1 cellular context compared by ENCODE assay signal in the genomic region with DNA sequence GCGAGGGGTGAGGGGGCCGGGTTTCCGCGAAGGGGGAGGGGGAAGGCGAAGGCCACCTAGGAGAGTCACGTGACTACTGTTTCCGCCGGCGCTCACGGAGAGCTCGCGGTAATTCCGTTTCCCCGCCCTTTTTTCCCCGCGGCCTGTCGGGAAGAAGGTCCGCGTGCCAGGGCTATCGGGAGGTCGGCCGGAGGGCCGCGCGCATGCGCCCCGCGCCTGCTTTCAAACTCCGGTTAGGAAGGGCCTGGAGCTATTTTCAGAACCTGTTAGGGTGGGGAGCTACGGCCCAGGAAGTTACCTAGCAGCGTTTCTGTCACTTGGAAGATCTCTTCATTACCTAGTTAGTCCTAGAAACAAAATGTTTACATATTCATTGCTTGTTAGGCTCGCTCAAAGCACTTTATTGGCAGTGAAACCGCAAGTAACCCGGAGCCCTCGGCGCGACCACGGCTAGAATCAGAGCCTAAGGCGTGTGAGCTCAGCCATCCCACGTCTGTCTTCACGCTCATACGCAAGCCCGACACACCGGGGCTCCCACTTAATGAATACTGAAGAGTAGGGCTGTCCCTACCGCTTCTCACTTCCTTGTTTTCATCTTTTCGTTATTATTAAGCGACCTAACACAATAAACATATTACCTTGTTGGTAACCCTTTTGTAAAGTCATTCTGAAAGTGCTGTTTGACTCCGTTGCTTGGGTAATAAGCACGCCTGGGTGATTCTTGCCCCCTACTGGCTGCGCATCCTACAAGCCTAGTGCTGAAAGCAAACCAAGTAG.
TF ChIP-seq lines count a peak whose summit lies in the region.

No MANE protein-coding gene starts in this region.

TF ChIP-seq in A549, 52 proteins besides CTCF, POLR2A, EP300 and RAD21 (continued from another document):
- no peak for TF ChIP-seq CBX8 (IDR thresholded peaks at IDR 0.05)
- peak; percentile 75; the same call in 1 of the 2 replicates for TF ChIP-seq HOXA7 (CRISPR knock-in tag; IDR thresholded peaks at IDR 0.05)
- TF ChIP-seq HEYL (CRISPR knock-in tag; IDR thresholded peaks at IDR 0.05) = 0 out of 2 replicates have a peak, but pooled peaks have one; percentile 70
- TF ChIP-seq HOXB13 (CRISPR knock-in tag; IDR thresholded peaks at IDR 0.05; ENCODE audit: low read depth) = 0 out of 2 replicates have a peak, but pooled peaks have one; percentile 60
- TF ChIP-seq, protein P1, sequence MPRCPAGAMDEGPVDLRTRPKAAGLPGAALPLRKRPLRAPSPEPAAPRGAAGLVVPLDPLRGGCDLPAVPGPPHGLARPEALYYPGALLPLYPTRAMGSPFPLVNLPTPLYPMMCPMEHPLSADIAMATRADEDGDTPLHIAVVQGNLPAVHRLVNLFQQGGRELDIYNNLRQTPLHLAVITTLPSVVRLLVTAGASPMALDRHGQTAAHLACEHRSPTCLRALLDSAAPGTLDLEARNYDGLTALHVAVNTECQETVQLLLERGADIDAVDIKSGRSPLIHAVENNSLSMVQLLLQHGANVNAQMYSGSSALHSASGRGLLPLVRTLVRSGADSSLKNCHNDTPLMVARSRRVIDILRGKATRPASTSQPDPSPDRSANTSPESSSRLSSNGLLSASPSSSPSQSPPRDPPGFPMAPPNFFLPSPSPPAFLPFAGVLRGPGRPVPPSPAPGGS (IDR thresholded peaks at IDR 0.05) = 0 out of 3 replicates have a peak, but pooled peaks have one; percentile 66
- no peak for TF ChIP-seq NR3C1 (IDR thresholded peaks at IDR 0.05)
- no peak for TF ChIP-seq ZC3H11A (IDR thresholded peaks at IDR 0.05)
- peak; percentile 91 for TF ChIP-seq FOSB (CRISPR knock-in tag; IDR thresholded peaks at IDR 0.05)
- no peak for TF ChIP-seq RNF2 (IDR thresholded peaks at IDR 0.05; ENCODE audit: borderline replicate concordance, low read depth)
- TF ChIP-seq, protein P2, sequence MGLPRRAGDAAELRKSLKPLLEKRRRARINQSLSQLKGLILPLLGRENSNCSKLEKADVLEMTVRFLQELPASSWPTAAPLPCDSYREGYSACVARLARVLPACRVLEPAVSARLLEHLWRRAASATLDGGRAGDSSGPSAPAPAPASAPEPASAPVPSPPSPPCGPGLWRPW (IDR thresholded peaks at IDR 0.05) = no peak
- peak; percentile 68; the same call in 1 of the 2 replicates for TF ChIP-seq HOXB5 (CRISPR knock-in tag; IDR thresholded peaks at IDR 0.05)
- TF ChIP-seq ZSCAN20 (CRISPR knock-in tag; IDR thresholded peaks at IDR 0.05) = no peak
- no peak for TF ChIP-seq KDM5A (IDR thresholded peaks at IDR 0.05)
- TF ChIP-seq E2F6 (IDR thresholded peaks at IDR 0.05; ENCODE audit: borderline replicate concordance, low read depth) = peak; percentile 78
- no peak for TF ChIP-seq MAZ (IDR thresholded peaks at IDR 0.05; ENCODE audit: borderline replicate concordance, low read depth, low read length)
- TF ChIP-seq PHF8 (IDR thresholded peaks at IDR 0.05; ENCODE audit: borderline replicate concordance, low read depth) = peak; percentile 65
- no peak for TF ChIP-seq NPAS2 (CRISPR knock-in tag; IDR thresholded peaks at IDR 0.05; ENCODE audit: borderline replicate concordance)
- no peak for TF ChIP-seq FOSL2 (IDR thresholded peaks at IDR 0.05)
- peak; percentile 28; the same call in 1 of the 2 replicates for TF ChIP-seq FOSL2 (CRISPR knock-in tag; IDR thresholded peaks at IDR 0.05)
- TF ChIP-seq FOXS1 (CRISPR knock-in tag; IDR thresholded peaks at IDR 0.05) = peak; percentile 66; the same call in 1 of the 2 replicates
- peak; percentile 74; the same call in 1 of the 2 replicates for TF ChIP-seq MYC (IDR thresholded peaks at IDR 0.05; ENCODE audit: borderline replicate concordance, low read length)
- TF ChIP-seq JUN (IDR thresholded peaks at IDR 0.05) = peak in 1 of 2 experiments; percentile 74; a peak in 2 of 5 replicates
- TF ChIP-seq MAX (IDR thresholded peaks at IDR 0.05) = peak; percentile 77
- TF ChIP-seq CHD4 (IDR thresholded peaks at IDR 0.05; ENCODE audit: borderline replicate concordance) = no peak
- TF ChIP-seq CEBPB (IDR thresholded peaks at IDR 0.05) = peak in 1 of 2 experiments; percentile 57; a peak in 1 of 4 replicates
- TF ChIP-seq REST (IDR thresholded peaks at IDR 0.05) = peak; percentile 66
- TF ChIP-seq JUNB (IDR thresholded peaks at IDR 0.05) = no peak
- no peak for TF ChIP-seq SREBF2 (IDR thresholded peaks at IDR 0.05)
- TF ChIP-seq, protein P3, sequence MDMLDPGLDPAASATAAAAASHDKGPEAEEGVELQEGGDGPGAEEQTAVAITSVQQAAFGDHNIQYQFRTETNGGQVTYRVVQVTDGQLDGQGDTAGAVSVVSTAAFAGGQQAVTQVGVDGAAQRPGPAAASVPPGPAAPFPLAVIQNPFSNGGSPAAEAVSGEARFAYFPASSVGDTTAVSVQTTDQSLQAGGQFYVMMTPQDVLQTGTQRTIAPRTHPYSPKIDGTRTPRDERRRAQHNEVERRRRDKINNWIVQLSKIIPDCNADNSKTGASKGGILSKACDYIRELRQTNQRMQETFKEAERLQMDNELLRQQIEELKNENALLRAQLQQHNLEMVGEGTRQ (IDR thresholded peaks at IDR 0.05) = peak; percentile 96
- TF ChIP-seq RFX5 (IDR thresholded peaks at IDR 0.05) = no peak
- TF ChIP-seq EHMT2 (IDR thresholded peaks at IDR 0.05; ENCODE audit: low read depth) = no peak
- TF ChIP-seq ELK1 (IDR thresholded peaks at IDR 0.05; ENCODE audit: low read depth, low read length) = no peak
- TF ChIP-seq RARB (CRISPR knock-in tag; IDR thresholded peaks at IDR 0.05) = no peak; the same call in 1 of the 2 replicates
- TF ChIP-seq CHD2 (IDR thresholded peaks at IDR 0.05; ENCODE audit: low read length, partially characterized antibody) = peak; percentile 86
- TF ChIP-seq EHF (CRISPR knock-in tag; IDR thresholded peaks at IDR 0.05) = peak; percentile 64; the same call in 1 of the 2 replicates
- peak; percentile 76 for TF ChIP-seq MAFK (IDR thresholded peaks at IDR 0.05; ENCODE audit: partially characterized antibody)
- no peak for TF ChIP-seq RCOR1 (IDR thresholded peaks at IDR 0.05; ENCODE audit: low read depth, low read length)
- no peak for TF ChIP-seq POLR2AphosphoS2 (conservative IDR thresholded peaks at IDR 0.05; ENCODE audit: low read length)
- 0 out of 2 replicates have a peak, but pooled peaks have one; percentile 13 for TF ChIP-seq BHLHE40 (IDR thresholded peaks at IDR 0.05; ENCODE audit: low read depth, low read length)
- TF ChIP-seq ZFP36 (IDR thresholded peaks at IDR 0.05; ENCODE audit: borderline replicate concordance, partially characterized antibody) = no peak
- TF ChIP-seq TFCP2L1 (CRISPR knock-in tag; IDR thresholded peaks at IDR 0.05) = peak; percentile 72; the same call in 1 of the 2 replicates
- 0 out of 2 replicates have a peak, but pooled peaks have one; percentile 42 for TF ChIP-seq PBX3 (IDR thresholded peaks at IDR 0.05)
- no peak for TF ChIP-seq ZNF302 (CRISPR knock-in tag; IDR thresholded peaks at IDR 0.05)
